ENCODE assay signal across 8 cellular contexts in the genomic region with DNA sequence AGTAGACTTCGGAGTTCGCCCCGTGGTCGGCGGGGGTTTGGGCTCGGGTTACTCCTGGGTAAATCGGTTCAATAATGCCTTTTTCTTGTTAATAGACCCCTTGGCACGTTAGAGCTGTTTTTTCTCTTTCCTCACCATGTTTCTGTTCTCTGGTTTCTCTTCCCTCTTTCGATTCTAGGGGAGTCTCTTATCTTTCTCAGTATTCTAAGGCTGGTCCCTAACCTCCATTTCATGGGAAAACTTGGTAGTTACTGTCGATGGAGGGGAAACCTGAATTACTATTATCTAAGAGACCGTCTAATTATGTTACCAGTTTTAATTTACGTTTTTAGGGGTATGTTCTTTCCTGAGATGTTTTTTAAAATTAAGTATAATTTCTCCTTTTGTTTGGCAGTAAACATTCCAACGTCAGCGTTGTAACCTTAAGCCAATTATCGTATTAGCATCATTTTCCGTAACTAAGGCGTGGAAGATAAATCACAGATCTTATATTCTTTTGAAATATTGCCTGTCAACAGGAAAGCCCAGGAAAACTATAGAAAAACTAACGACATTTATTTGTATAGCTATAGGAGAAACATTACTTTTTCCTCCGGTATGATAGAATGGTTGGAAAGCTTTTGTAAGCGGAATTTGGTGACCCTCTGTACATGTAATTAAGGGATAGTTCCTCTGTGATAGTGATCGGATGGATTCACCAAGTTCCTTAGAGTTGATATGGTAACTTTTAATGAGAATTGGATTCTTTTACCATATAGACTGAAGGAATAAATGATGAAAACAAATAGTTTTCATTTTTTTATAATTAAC. TPM values are rescaled to one million over a fixed set of nuclear protein-coding genes. Genes with fewer than 3 reads are reported as not detected.
DNase-seq lines count a peak whose midpoint lies in the region; ATAC-seq, FAIRE-seq and TF ChIP-seq lines count a peak whose summit lies in the region.

No MANE protein-coding gene starts in this region.

- peak overlapping the region; percentile 94 for H3K27ac ChIP-seq in A673 (ENCODE audit: low read depth, low read length, poor library complexity, severe bottlenecking)

- no peaks in the 10 kb centered on the region for H3K9me3 Mint-ChIP-seq in activated CD4-positive, alpha-beta memory T cell treated with anti-CD3 and anti-CD28 coated beads, Interleukin-2, amount 10 ng/mL, durations not matched to agents 7 days and 5 days

- POLR2A ChIA-PET in A673 (lab: Charles Lee; ENCODE audit: low non-redundant PET), result interaction anchor here (0.6 to 1.1 kb wide), 3 partner anchors 8 to 26 kb away, joined by 3 to 7 read pairs (median 3); no protein-coding TSS in a partner anchor
- POLR2A ChIA-PET in activated CD4-positive, alpha-beta memory T cell treated with anti-CD3 and anti-CD28 coated beads, Interleukin-2, amount 10 ng/mL, durations not matched to agents 7 days and 5 days (lab: Charles Lee), result interaction anchor here (0.7 to 4.9 kb wide), 28 partner anchors 8 to 922 kb away, joined by 3 to 56 read pairs (median 6); a partner anchor contains a TSS

- peaks cover 52% of the 10 kb centered on the region for H3K4me1 Mint-ChIP-seq in activated CD4-positive, alpha-beta memory T cell treated with anti-CD3 and anti-CD28 coated beads, Interleukin-2, amount 10 ng/mL, durations not matched to agents 7 days and 5 days

- H3K9me3 ChIP-seq in A673 (ENCODE audit: low read depth, low read length, poor library complexity, severe bottlenecking) (no peaks in the 10 kb centered on the region), skeletal muscle satellite cell (replicated peaks; ENCODE audit: low read length) (no peaks in the 10 kb centered on the region)

- TF ChIP-seq CTCF in A673 (conservative IDR thresholded peaks at IDR 0.05; ENCODE audit: low read depth, low read length), result no peak

- FAIRE-seq in HTR-8/SVneo (lab: Jason Lieb, UNC), result no peak

- H3K27me3 Mint-ChIP-seq in activated CD4-positive, alpha-beta memory T cell treated with anti-CD3 and anti-CD28 coated beads, Interleukin-2, amount 10 ng/mL, durations not matched to agents 7 days and 5 days, result no peaks in the 10 kb centered on the region

- ATAC-seq in GM18868 (IDR thresholded peaks at IDR 0.05; ENCODE audit: unreplicated experiment) (peak; percentile 22), HG03457 (IDR thresholded peaks at IDR 0.05; ENCODE audit: unreplicated experiment) (peak; percentile 11)

- H3K4me1 ChIP-seq in A673 (ENCODE audit: insufficient read depth, low read length, poor library complexity, severe bottlenecking) (peaks cover 6% of the 10 kb centered on the region), skeletal muscle satellite cell (ENCODE audit: control insufficient read depth, insufficient read depth, low read length) (peaks cover 5% of the 10 kb centered on the region)

- peak overlapping the region; percentile 78 for H3K4me2 ChIP-seq in skeletal muscle satellite cell (ENCODE audit: low read length)

- intact Hi-C loops in A673 (cut with micrococcal nuclease; ENCODE audit: unreplicated experiment), result no loop called here

- H3K36me3 ChIP-seq in A673 (ENCODE audit: insufficient read depth, low read length, poor library complexity, severe bottlenecking) (no peaks in the 10 kb centered on the region), skeletal muscle satellite cell (ENCODE audit: insufficient read depth, low read length) (peaks cover 6% of the 10 kb centered on the region)

- H3K9ac ChIP-seq in skeletal muscle satellite cell (ENCODE audit: low read depth, low read length), result peak overlapping the region; percentile 97

- H3K4me3 Mint-ChIP-seq in activated CD4-positive, alpha-beta memory T cell treated with anti-CD3 and anti-CD28 coated beads, Interleukin-2, amount 10 ng/mL, durations not matched to agents 7 days and 5 days, result peak overlapping the region; percentile 94

- H3K36me3 Mint-ChIP-seq in activated CD4-positive, alpha-beta memory T cell treated with anti-CD3 and anti-CD28 coated beads, Interleukin-2, amount 10 ng/mL, durations not matched to agents 7 days and 5 days (ENCODE audit: low read depth), result peaks cover 20% of the 10 kb centered on the region

- peak overlapping the region; percentile 96 for H3K27ac Mint-ChIP-seq in activated CD4-positive, alpha-beta memory T cell treated with anti-CD3 and anti-CD28 coated beads, Interleukin-2, amount 10 ng/mL, durations not matched to agents 7 days and 5 days

- DNase-seq in A673 (ENCODE audit: low spot score) (peak; percentile 26), hepatic stellate cell (ENCODE audit: low spot score) (peak; percentile 24), HTR-8/SVneo (ENCODE audit: insufficient read length, low spot score) (no peak), GF-D8 (lab: John Stamatoyannopoulos, UW) (no peak)
- DNase-seq in activated CD4-positive, alpha-beta memory T cell treated with anti-CD3 and anti-CD28 coated beads, Interleukin-2, amount 10 ng/mL, durations not matched to agents 7 days and 5 days, result no peak

- peak overlapping the region; percentile 76 for H3K4me3 ChIP-seq in A673 (ENCODE audit: low read depth, low read length, poor library complexity, severe bottlenecking)
- H3K4me3 ChIP-seq in skeletal muscle satellite cell (ENCODE audit: low read length), result peak overlapping the region; percentile 97

- CTCF ChIA-PET in A673 (lab: Charles Lee), result interaction anchor here (0.7 to 1.2 kb wide), 2 partner anchors 12 to 626 kb away, joined by 3 read pairs; no protein-coding TSS in a partner anchor
- CTCF ChIA-PET in activated CD4-positive, alpha-beta memory T cell treated with anti-CD3 and anti-CD28 coated beads, Interleukin-2, amount 10 ng/mL, durations not matched to agents 7 days and 5 days (lab: Charles Lee), result interaction anchor here (0.9 to 2.8 kb wide), 10 partner anchors 10 to 674 kb away, joined by 3 to 26 read pairs (median 4); a partner anchor contains a TSS

- no peaks in the 10 kb centered on the region for H3K27me3 ChIP-seq in A673 (replicated peaks; ENCODE audit: insufficient read depth, low read depth, low read length, poor library complexity)
- no peaks in the 10 kb centered on the region for H3K27me3 ChIP-seq in skeletal muscle satellite cell (ENCODE audit: control insufficient read depth, insufficient read depth, low read length)

- BruUV-seq in A673 (replicated peaks; lab: Mats Ljungman, UMichigan), result TSS peak; percentile 65

RNA-seq across cellular contexts. Expression of a gene that starts 0.8 kb away (rescaled TPM):
- 42.3 and 43.4 TPM in 2 replicates for total RNA-seq in A673 (2021)
- 10 to 100 TPM; 51.3 to 54.9 TPM for total RNA-seq in activated CD4-positive, alpha-beta memory T cell treated with anti-CD3 and anti-CD28 coated beads, Interleukin-2, amount 10 ng/mL, durations not matched to agents 7 days and 5 days
- 32.3 and 34.2 TPM in 2 replicates for total RNA-seq in skeletal muscle satellite cell (2012; rRNA removed)

RNA-seq across cellular contexts. Expression of a gene that starts 15.1 kb away (rescaled TPM):
- 4.8 and 5.7 TPM in 2 replicates for total RNA-seq in A673 (2021)
- 1 to 10 TPM; 1.3 to 2.0 TPM for total RNA-seq in activated CD4-positive, alpha-beta memory T cell treated with anti-CD3 and anti-CD28 coated beads, Interleukin-2, amount 10 ng/mL, durations not matched to agents 7 days and 5 days
- 0.22 and 0.25 TPM in 2 replicates for total RNA-seq in skeletal muscle satellite cell (2012; rRNA removed)

Comparison
In these comparisons a context has a peak if more than half of its experiments do, and no peak if none do; other contexts are left out.
1. DNase-seq: peak in A673 (single experiment) and hepatic stellate cell (single experiment); none in activated CD4-positive, alpha-beta memory T cell treated with anti-CD3 and anti-CD28 coated beads, Interleukin-2, amount 10 ng/mL, durations not matched to agents 7 days and 5 days (single experiment), HTR-8/SVneo (single experiment) and GF-D8 (single experiment).